ENCODE assay signal across 31 cellular contexts in the genomic region with DNA sequence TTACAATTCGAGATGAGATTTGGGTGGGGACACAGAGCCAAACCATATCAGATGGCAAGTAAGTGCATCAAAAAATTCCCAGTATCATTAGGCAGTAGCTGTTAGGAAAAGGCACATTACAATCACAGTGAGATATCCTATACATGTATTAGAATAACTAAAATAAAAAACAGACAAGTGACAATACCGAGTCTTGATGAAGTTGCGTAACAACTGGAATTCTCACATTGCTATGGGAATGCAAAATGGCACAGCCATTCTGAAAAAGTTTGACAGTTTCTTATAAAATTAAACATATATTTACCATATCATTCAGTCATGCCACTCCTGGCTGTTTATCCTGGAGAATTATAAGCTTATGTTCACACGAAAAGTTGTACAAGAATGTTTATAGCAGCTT.
"Had no signal": no experiment of that assay in that cellular context is flagged by ENCODE, and none has a peak within 500 bp of the region (broad histone marks: within the 10 kb centered on the region; RNA-seq: fewer than 3 reads in every experiment).

No MANE protein-coding gene starts in this region.

- DNase-seq: natural killer cell; occipital lobe; ovary; posterior cingulate gyrus; psoas muscle; right cardiac atrium; spleen; stimulated activated CD4-positive, alpha-beta T cell treated with anti-CD3 and anti-CD28 coated beads, Interleukin-12 subunit alpha, Interleukin-12 subunit beta, amount 100 ng/mL, for 4 hours; stimulated activated CD4-positive, alpha-beta T cell treated with anti-CD3 and anti-CD28 coated beads, Interleukin-1b, Interleukin-23, amount 100 ng/mL, for 48 hours; stimulated activated CD4-positive, alpha-beta T cell treated with anti-CD3 and anti-CD28 coated beads, Interleukin-4, amount 100 ng/mL, for 1 hour; stimulated activated CD4-positive, alpha-beta T cell treated with anti-CD3 and anti-CD28 coated beads, Interleukin-4, amount 100 ng/mL, for 4 hours; stimulated activated CD8-positive, alpha-beta memory T cell treated with anti-CD3 and anti-CD28 coated beads, Interleukin-4, amount 100 ng/mL, for 48 hours; stimulated activated naive CD4-positive, alpha-beta T cell; stimulated activated naive CD8-positive, alpha-beta T cell treated with anti-CD3 and anti-CD28 coated beads, Interleukin-15, amount 100 ng/mL, for 72 hours; stimulated activated naive CD8-positive, alpha-beta T cell treated with anti-CD3 and anti-CD28 coated beads, Interleukin-15, Interleukin-2, amounts not matched to agents 100 U/mL and 50 U/mL, for 24 hours; substantia nigra; testis; tibial artery; transverse colon; upper lobe of right lung; uterus had no signal

- H3K79me2 ChIP-seq: parathyroid adenoma had no signal

- H3K4me2 ChIP-seq: neural progenitor cell, smooth muscle cell had no signal

- H3K36me3 Mint-ChIP-seq: natural killer cell; neural progenitor cell; stimulated activated memory B cell treated with anti-CD40 and anti-IgM and Interleukin-4, amounts not matched to agents 10 μg/mL and 1 μg/mL and 100 μg/mL, for 72 hours; type B pancreatic cell had no signal

- H3K27me3 ChIP-seq: neural progenitor cell, ovary, spleen, suprapubic skin, testis, tibial artery, transverse colon, upper lobe of right lung, uterus had no signal

- H3K4me3 ChIP-seq: neural progenitor cell, ovary, psoas muscle, skin epidermis, smooth muscle cell, spleen, suprapubic skin, testis, tibial artery, transverse colon, upper lobe of right lung, uterus had no signal

- H3K27ac ChIP-seq: neural progenitor cell, ovary, parathyroid adenoma, psoas muscle, skin epidermis, spleen, suprapubic skin, testis, tibial artery, transverse colon, upper lobe of right lung, uterus had no signal

- ATAC-seq: natural killer cell; psoas muscle; right cardiac atrium; sciatic nerve; stimulated activated memory B cell treated with anti-CD40 and anti-IgM and Interleukin-4, amounts not matched to agents 10 μg/mL and 1 μg/mL and 100 μg/mL, for 72 hours; stimulated activated naive CD8-positive, alpha-beta T cell treated with anti-CD3 and anti-CD28 coated beads, Interleukin-15, amount 100 ng/mL, for 72 hours; stimulated activated naive CD8-positive, alpha-beta T cell treated with anti-CD3 and anti-CD28 coated beads, Interleukin-15, Interleukin-2, amounts not matched to agents 100 U/mL and 50 U/mL, for 24 hours; upper lobe of right lung had no signal

- H3K4me1 ChIP-seq: neural progenitor cell, parathyroid adenoma, spleen, suprapubic skin, testis, upper lobe of right lung, uterus had no signal

- H3K36me3 ChIP-seq: neural progenitor cell, ovary, spleen, suprapubic skin, tibial artery, transverse colon, upper lobe of right lung, uterus had no signal

- H3K4me1 Mint-ChIP-seq: natural killer cell; nephron; neural progenitor cell; stimulated activated memory B cell treated with anti-CD40 and anti-IgM and Interleukin-4, amounts not matched to agents 10 μg/mL and 1 μg/mL and 100 μg/mL, for 72 hours; stimulated activated naive CD8-positive, alpha-beta T cell treated with anti-CD3 and anti-CD28 coated beads, Interleukin-15, amount 100 ng/mL, for 72 hours had no signal

- H3K27ac Mint-ChIP-seq: natural killer cell; nephron; neural progenitor cell; progenitor cell of endocrine pancreas; stimulated activated memory B cell treated with anti-CD40 and anti-IgM and Interleukin-4, amounts not matched to agents 10 μg/mL and 1 μg/mL and 100 μg/mL, for 72 hours; stimulated activated naive CD8-positive, alpha-beta T cell treated with anti-CD3 and anti-CD28 coated beads, Interleukin-15, amount 100 ng/mL, for 72 hours; type B pancreatic cell had no signal

- H3K4me3 Mint-ChIP-seq: natural killer cell; nephron; neural progenitor cell; stimulated activated memory B cell treated with anti-CD40 and anti-IgM and Interleukin-4, amounts not matched to agents 10 μg/mL and 1 μg/mL and 100 μg/mL, for 72 hours; stimulated activated naive CD8-positive, alpha-beta T cell treated with anti-CD3 and anti-CD28 coated beads, Interleukin-15, amount 100 ng/mL, for 72 hours; type B pancreatic cell had no signal

- H2AFZ ChIP-seq: neural progenitor cell, parathyroid adenoma had no signal

- H3K9me3 ChIP-seq: ovary, psoas muscle, spleen, suprapubic skin, testis, tibial artery, transverse colon, upper lobe of right lung, uterus had no signal

- H3K9me3 Mint-ChIP-seq: natural killer cell; nephron; stimulated activated naive CD8-positive, alpha-beta T cell treated with anti-CD3 and anti-CD28 coated beads, Interleukin-15, amount 100 ng/mL, for 72 hours; type B pancreatic cell had no signal

- H3K27me3 Mint-ChIP-seq: stimulated activated memory B cell treated with anti-CD40 and anti-IgM and Interleukin-4, amounts not matched to agents 10 μg/mL and 1 μg/mL and 100 μg/mL, for 72 hours; stimulated activated naive CD8-positive, alpha-beta T cell treated with anti-CD3 and anti-CD28 coated beads, Interleukin-15, amount 100 ng/mL, for 72 hours; type B pancreatic cell had no signal
